1 cellular context compared by ENCODE assay signal in genomic region chr17:40473573-40474365, GRCh38.
TF ChIP-seq lines count a peak whose summit lies in the region.

No MANE protein-coding gene starts in this region.

TF ChIP-seq in IMR-90, 13 proteins besides CTCF, POLR2A, EP300 and RAD21:
- TF ChIP-seq CHD1 (IDR thresholded peaks at IDR 0.05; ENCODE audit: low read depth, low read length) (no peak), BHLHE40 (IDR thresholded peaks at IDR 0.05; ENCODE audit: low read depth, low read length) (no peak), NFE2L2 (IDR thresholded peaks at IDR 0.05; ENCODE audit: low read depth, low read length) (no peak)
